ENCODE assay signal across 15 cellular contexts in genomic region chr5:93681432-93681831, GRCh38. TPM values are rescaled to one million over a fixed set of nuclear protein-coding genes. Genes with fewer than 3 reads are reported as not detected.
DNase-seq lines count a peak whose midpoint lies in the region; FAIRE-seq and TF ChIP-seq lines count a peak whose summit lies in the region.
"Had no signal": no experiment of that assay in that cellular context is flagged by ENCODE, and none has a peak within 500 bp of the region (broad histone marks: within the 10 kb centered on the region; RNA-seq: fewer than 3 reads in every experiment).

No MANE protein-coding gene starts in this region.

- H3K27ac ChIP-seq in endodermal cell (ENCODE audit: low read depth, low read length) (no peak overlapping the region), ovary (no peak overlapping the region)
- H3K27ac ChIP-seq: adrenal gland had no signal

- TF ChIP-seq POLR2A in ovary (IDR thresholded peaks at IDR 0.05): no peak

- H3K27me3 ChIP-seq in endodermal cell (ENCODE audit: control insufficient read depth, insufficient read depth, low read length, poor library complexity, severe bottlenecking): no peaks in the 10 kb centered on the region
- no peaks in the 10 kb centered on the region for H3K27me3 ChIP-seq in ovary
- H3K27me3 ChIP-seq: adrenal gland had no signal

- H3K9ac ChIP-seq in endodermal cell (ENCODE audit: extremely low read depth, low read length, poor library complexity, severe bottlenecking): no peak overlapping the region

- H3K4me3 ChIP-seq in endodermal cell (ENCODE audit: low read length): no peak overlapping the region
- H3K4me3 ChIP-seq in ovary: no peak overlapping the region
- H3K4me3 ChIP-seq: adrenal gland had no signal

- intact Hi-C loops in ovary (cut with DNase I): no loop called here

- no peak for TF ChIP-seq EP300 in ovary (IDR thresholded peaks at IDR 0.05)

- H3K27me3 Mint-ChIP-seq in endodermal cell (ENCODE audit: insufficient read depth): peaks cover 12% of the 10 kb centered on the region
- no peaks in the 10 kb centered on the region for H3K27me3 Mint-ChIP-seq in osteocyte (ENCODE audit: unreplicated experiment)
- H3K27me3 Mint-ChIP-seq: natural killer cell treated with Interleukin-12 subunit alpha and Interleukin-12 subunit beta and Interleukin-15 and Interleukin-18, amount 100 ng/mL, for 72 hours had no signal

- H3K4me1 ChIP-seq in endodermal cell (ENCODE audit: control insufficient read depth, insufficient read depth, low read length) (peaks cover 6% of the 10 kb centered on the region), ovary (ENCODE audit: insufficient read depth) (peaks cover 5% of the 10 kb centered on the region)

- FAIRE-seq in G401.6 (lab: Jason Lieb, UNC): peak; percentile 68

- no peaks in the 10 kb centered on the region for H3K9me3 ChIP-seq in endodermal cell (ENCODE audit: control insufficient read depth, low read length)
- no peaks in the 10 kb centered on the region for H3K9me3 ChIP-seq in ovary
- H3K9me3 ChIP-seq: adrenal gland had no signal

- peak; percentile 21 for DNase-seq in NCI-H69 (lab: John Stamatoyannopoulos, UW)
- DNase-seq in endodermal cell: no peak
- no peak for DNase-seq in osteocyte (ENCODE audit: extremely low spot score, unreplicated experiment)
- no peak for DNase-seq in GOT3 (lab: John Stamatoyannopoulos, UW)
- no peak for DNase-seq in ovary
- no peak for DNase-seq in activated CD8-positive, alpha-beta memory T cell treated with anti-CD3 and anti-CD28 coated beads for 24 hours
- DNase-seq: activated CD4-positive, CD25-positive, alpha-beta regulatory T cell treated with anti-CD3 and anti-CD28 coated beads, Interleukin-2, amount 50 U/mL, for 72 hours; activated T-cell treated with anti-CD3 and anti-CD28 coated beads, Interleukin-2, amount 50 U/mL, for 1 hour; adrenal gland; effector memory CD4-positive, alpha-beta T cell; left ventricle myocardium superior; NCI-H1930; NCI-H82 had no signal

- TF ChIP-seq CTCF in endodermal cell (conservative IDR thresholded peaks at IDR 0.05): peak; percentile 84
- peak; percentile 49 for TF ChIP-seq CTCF in osteocyte (IDR thresholded peaks at IDR 0.05)
- no peak for TF ChIP-seq CTCF in ovary (IDR thresholded peaks at IDR 0.05)

- H3K4me3 Mint-ChIP-seq in endodermal cell (no peak overlapping the region), osteocyte (ENCODE audit: unreplicated experiment) (no peak overlapping the region)
- H3K4me3 Mint-ChIP-seq: natural killer cell treated with Interleukin-12 subunit alpha and Interleukin-12 subunit beta and Interleukin-15 and Interleukin-18, amount 100 ng/mL, for 72 hours had no signal

- 40 to 79% methylated on average over 1 to 3 of the region's 3 CpGs for WGBS in endodermal cell (ENCODE audit: insufficient coverage in 1 of 2, insufficient read length in 1 of 2), 2 experiments
- 82 to 83% (median 83%) methylated on average over 3 of the region's 3 CpGs for WGBS in ovary, 3 donors

- H3K36me3 ChIP-seq in endodermal cell (ENCODE audit: control insufficient read depth, insufficient read depth, low read length): no peaks in the 10 kb centered on the region
- no peaks in the 10 kb centered on the region for H3K36me3 ChIP-seq in ovary
- H3K36me3 ChIP-seq: adrenal gland had no signal

- H3K4me1 Mint-ChIP-seq in endodermal cell (peaks cover 21% of the 10 kb centered on the region), osteocyte (ENCODE audit: unreplicated experiment) (peaks cover 42% of the 10 kb centered on the region)

- H3K9me3 Mint-ChIP-seq in endodermal cell (no peaks in the 10 kb centered on the region), osteocyte (ENCODE audit: unreplicated experiment) (peaks cover 5% of the 10 kb centered on the region)
- H3K9me3 Mint-ChIP-seq: natural killer cell treated with Interleukin-12 subunit alpha and Interleukin-12 subunit beta and Interleukin-15 and Interleukin-18, amount 100 ng/mL, for 72 hours had no signal

- H3K27ac Mint-ChIP-seq in endodermal cell (no peak overlapping the region), osteocyte (ENCODE audit: unreplicated experiment) (no peak overlapping the region)
- H3K27ac Mint-ChIP-seq: natural killer cell treated with Interleukin-12 subunit alpha and Interleukin-12 subunit beta and Interleukin-15 and Interleukin-18, amount 100 ng/mL, for 72 hours had no signal

- H3K36me3 Mint-ChIP-seq in endodermal cell (ENCODE audit: low read depth) (no peaks in the 10 kb centered on the region), osteocyte (ENCODE audit: unreplicated experiment) (peaks cover 2% of the 10 kb centered on the region)
- H3K36me3 Mint-ChIP-seq: natural killer cell treated with Interleukin-12 subunit alpha and Interleukin-12 subunit beta and Interleukin-15 and Interleukin-18, amount 100 ng/mL, for 72 hours had no signal

RNA-seq across cellular contexts. Expression of gene POU5F2, which starts 60.0 kb away (rescaled TPM):
- under 1 TPM; 0.40 to 0.84 TPM for total RNA-seq in endodermal cell
- 0.11 TPM for polyA plus RNA-seq in endodermal cell (2013, experiment 1 of 2)
- 0.08 TPM for polyA plus RNA-seq in endodermal cell (2013, experiment 2 of 2)
- total RNA-seq in osteocyte: 1.0 and 1.2 TPM in 2 replicates
- total RNA-seq in ovary: 1 to 10 TPM in 5 of 7 donors, under 1 TPM in 2; 0.69 to 3.0 (median 1.2) TPM
- under 1 TPM; 0.06 to 0.23 TPM for polyA plus RNA-seq in ovary

Comparison
In these comparisons a context has a peak if more than half of its experiments do, and no peak if none do; other contexts are left out.
1. CTCF ChIP-seq: peak in endodermal cell (single experiment) and osteocyte (single experiment); none in ovary (0 of 3).